22 cellular contexts compared by ENCODE assay signal in the genomic region with DNA sequence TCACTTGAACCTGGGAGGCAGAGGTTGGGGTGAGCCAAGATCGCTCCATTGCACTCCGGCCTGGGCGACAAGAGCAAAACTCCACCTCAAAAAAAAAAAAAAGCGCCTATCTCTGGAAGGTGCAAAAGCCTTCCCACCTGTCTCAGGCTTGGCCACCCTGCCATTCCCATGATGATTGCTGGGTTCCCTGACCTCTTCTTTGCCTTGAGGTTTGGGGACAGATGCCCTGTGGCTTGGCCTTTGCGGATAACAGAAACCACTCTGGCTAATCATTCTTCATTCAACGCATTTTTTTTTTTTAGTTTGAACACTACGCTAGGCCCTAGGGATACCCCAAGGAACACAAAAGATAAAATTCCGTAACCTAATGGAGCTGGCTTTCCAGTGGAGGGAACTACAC. TPM values are rescaled to one million over a fixed set of nuclear protein-coding genes. Genes with fewer than 3 reads are reported as not detected.
DNase-seq lines count a peak whose midpoint lies in the region; ATAC-seq, FAIRE-seq and TF ChIP-seq lines count a peak whose summit lies in the region.
"Had no signal": no experiment of that assay in that cellular context is flagged by ENCODE, and none has a peak within 500 bp of the region (broad histone marks: within the 10 kb centered on the region; RNA-seq: fewer than 3 reads in every experiment).

No MANE protein-coding gene starts in this region.

- H3K4me2 ChIP-seq in HCT116 (ENCODE audit: low read length) = peak overlapping the region; percentile 96
- no peak overlapping the region for H3K4me2 ChIP-seq in mammary epithelial cell (ENCODE audit: insufficient read depth, low read depth, low read length)
- H3K4me2 ChIP-seq: BLaER1 had no signal

- in situ Hi-C loops in mammary epithelial cell (cut with MboI; ENCODE audit: low sequenced_read_pairs in 2 of 2) = no loop called here

- H3K4me3 ChIP-seq in HCT116 (replicated peaks in 1 of 2; ENCODE audit: low read depth in 1 of 2, low read length in 2 of 2) (no peak overlapping the region), mammary epithelial cell (replicated peaks in 1 of 3; ENCODE audit: insufficient read depth in 1 of 3, low read depth in 2 of 3, low read length in 3 of 3) (no peak overlapping the region), kidney (ENCODE audit: low read length in 2 of 2) (no peak overlapping the region)
- H3K4me3 ChIP-seq: BLaER1, HAP-1, Peyer's patch had no signal

- dilution Hi-C loops in mammary epithelial cell (cut with HindIII; ENCODE audit: low sequenced_read_pairs) = no loop called here

- H3K9ac ChIP-seq in HCT116 (ENCODE audit: low read length) (peak overlapping the region; percentile 61; the same call in 1 of the 2 replicates), mammary epithelial cell (ENCODE audit: insufficient read depth, low read length) (no peak overlapping the region), kidney (ENCODE audit: low read length in 2 of 2) (no peak overlapping the region)
- H3K9ac ChIP-seq: BLaER1 had no signal

- H2AFZ ChIP-seq in HCT116 (ENCODE audit: low read depth, low read length, poor library complexity, severe bottlenecking) (no peak overlapping the region), mammary epithelial cell (ENCODE audit: low read depth, low read length) (no peak overlapping the region)

- WGBS in mammary epithelial cell (ENCODE audit: low coverage, missing lambda C conversion rate) = 99% methylated on average over 6 of the region's 8 CpGs

- no peaks in the 10 kb centered on the region for H3K36me3 ChIP-seq in HCT116 (ENCODE audit: control insufficient read depth in 1 of 2, insufficient read depth in 2 of 2, low read length in 2 of 2)
- H3K36me3 ChIP-seq in mammary epithelial cell (ENCODE audit: insufficient read depth, low read length) = no peaks in the 10 kb centered on the region
- no peaks in the 10 kb centered on the region for H3K36me3 ChIP-seq in kidney (ENCODE audit: control insufficient read depth in 1 of 2, insufficient read depth in 2 of 2, low read length in 2 of 2)
- H3K36me3 ChIP-seq: BLaER1, HAP-1, Peyer's patch had no signal

- H3K27me3 Mint-ChIP-seq in stimulated activated memory B cell treated with anti-CD40 and anti-IgM and Interleukin-4, amounts not matched to agents 10 μg/mL and 1 μg/mL and 100 μg/mL, for 72 hours = no peaks in the 10 kb centered on the region

- POLR2A ChIA-PET in HCT116 (lab: Charles Lee) = interaction anchor here (0.9 to 2.9 kb wide), 4 partner anchors 10 to 27 kb away, joined by 3 to 13 read pairs (median 9); partner anchors contain the start of gene SMIM29

- H3K27me3 ChIP-seq in HCT116 (ENCODE audit: insufficient read depth, low read length) (no peaks in the 10 kb centered on the region), mammary epithelial cell (ENCODE audit: insufficient read depth, low read length) (no peaks in the 10 kb centered on the region)
- H3K27me3 ChIP-seq: BLaER1, Peyer's patch had no signal

- H3K79me2 ChIP-seq in HCT116 (ENCODE audit: insufficient read depth, low read length) (no peaks in the 10 kb centered on the region), mammary epithelial cell (ENCODE audit: insufficient read depth, low read length) (no peaks in the 10 kb centered on the region)

- H3K4me1 Mint-ChIP-seq in stimulated activated memory B cell treated with anti-CD40 and anti-IgM and Interleukin-4, amounts not matched to agents 10 μg/mL and 1 μg/mL and 100 μg/mL, for 72 hours = peaks cover 37% of the 10 kb centered on the region

- no peak for TF ChIP-seq POLR2A in HCT116 (IDR thresholded peaks at IDR 0.05; ENCODE audit: borderline replicate concordance, extremely low read depth, insufficient read depth, insufficient read length)

- TSS peak; percentile 95 for BruUV-seq in HCT116 (replicated peaks; lab: Mats Ljungman, UMichigan)
- TSS peak; percentile 97 for BruUV-seq in mammary epithelial cell (replicated peaks; lab: Mats Ljungman, UMichigan)

- intact Hi-C loops in HCT116 (cut with micrococcal nuclease) (no loop called here), mammary epithelial cell (cut with micrococcal nuclease) (no loop called here), kidney (cut with DNase I) (no loop called here)

- no peaks in the 10 kb centered on the region for H4K20me1 ChIP-seq in HCT116 (ENCODE audit: insufficient read depth)
- no peaks in the 10 kb centered on the region for H4K20me1 ChIP-seq in mammary epithelial cell (ENCODE audit: insufficient read depth, low read length)
- H4K20me1 ChIP-seq: BLaER1 had no signal

- H3K4me3 Mint-ChIP-seq in stimulated activated memory B cell treated with anti-CD40 and anti-IgM and Interleukin-4, amounts not matched to agents 10 μg/mL and 1 μg/mL and 100 μg/mL, for 72 hours = no peak overlapping the region
- H3K4me3 Mint-ChIP-seq: CD8-positive, alpha-beta T cell had no signal

- H3K9me3 ChIP-seq in HCT116 (ENCODE audit: control insufficient read depth in 1 of 2, insufficient read depth in 1 of 2, low read depth in 1 of 2, low read length in 2 of 2) (no peaks in the 10 kb centered on the region), mammary epithelial cell (replicated peaks; ENCODE audit: insufficient read depth, low read length) (no peaks in the 10 kb centered on the region), kidney (ENCODE audit: control insufficient read depth in 1 of 2, low read length in 2 of 2) (no peaks in the 10 kb centered on the region)
- H3K9me3 ChIP-seq: BLaER1, HAP-1, Peyer's patch had no signal

- no peaks in the 10 kb centered on the region for H3K36me3 Mint-ChIP-seq in stimulated activated memory B cell treated with anti-CD40 and anti-IgM and Interleukin-4, amounts not matched to agents 10 μg/mL and 1 μg/mL and 100 μg/mL, for 72 hours
- H3K36me3 Mint-ChIP-seq: CD8-positive, alpha-beta T cell had no signal

- CTCF ChIA-PET in HCT116 (lab: Charles Lee) = no interaction called here
- CTCF ChIA-PET in mammary epithelial cell (lab: Charles Lee; ENCODE audit: low non-redundant PET) = no interaction called here

- no peak for TF ChIP-seq RAD21 in HCT116 (IDR thresholded peaks at IDR 0.05; ENCODE audit: low read depth)

- no peaks in the 10 kb centered on the region for H3K9me2 ChIP-seq in HCT116 (ENCODE audit: insufficient read depth)

- no peak for TF ChIP-seq CTCF in HCT116 (IDR thresholded peaks at IDR 0.05 in 2 of 3, conservative IDR thresholded peaks at IDR 0.05 in 1 of 3; ENCODE audit: borderline replicate concordance in 1 of 3, insufficient read depth in 1 of 3, low read depth in 2 of 3, low read length in 2 of 3)
- no peak for TF ChIP-seq CTCF in mammary epithelial cell (conservative IDR thresholded peaks at IDR 0.05 in 1 of 2, IDR thresholded peaks at IDR 0.05 in 1 of 2; ENCODE audit: extremely low read depth in 1 of 2, insufficient read depth in 1 of 2, low read depth in 1 of 2, low read length in 2 of 2)
- no peak for TF ChIP-seq CTCF in kidney (IDR thresholded peaks at IDR 0.05; ENCODE audit: borderline replicate concordance, extremely low read depth, insufficient read depth)

- H3K27ac Mint-ChIP-seq in stimulated activated memory B cell treated with anti-CD40 and anti-IgM and Interleukin-4, amounts not matched to agents 10 μg/mL and 1 μg/mL and 100 μg/mL, for 72 hours = peak overlapping the region; percentile 4

- peak overlapping the region; percentile 87 for H3K27ac ChIP-seq in HCT116 (ENCODE audit: low read depth, low read length)
- no peak overlapping the region for H3K27ac ChIP-seq in mammary epithelial cell (ENCODE audit: insufficient read depth, low read depth, low read length)
- H3K27ac ChIP-seq in kidney (ENCODE audit: low read depth in 2 of 2, low read length in 2 of 2) = no peak overlapping the region
- H3K27ac ChIP-seq: BLaER1, Peyer's patch had no signal

- H3K4me1 ChIP-seq in HCT116 (ENCODE audit: control insufficient read depth in 1 of 2, insufficient read depth in 2 of 2, low read length in 2 of 2) (peaks cover 61 to 100% of the 10 kb centered on the region in 2 experiments), mammary epithelial cell (ENCODE audit: insufficient read depth, low read length) (peaks cover 12% of the 10 kb centered on the region), kidney (ENCODE audit: control insufficient read depth in 1 of 2, insufficient read depth in 1 of 2, low read depth in 1 of 2, low read length in 2 of 2) (no peaks in the 10 kb centered on the region)
- H3K4me1 ChIP-seq: HAP-1 had no signal

- DNase-seq in HCT116 (ENCODE audit: low read depth, low spot score) (no peak), mammary epithelial cell (no peak), kidney (peak; percentile 26), MV-4-11 (lab: John Stamatoyannopoulos, UW) (no peak), kidney glomerular epithelial cell (lab: John Stamatoyannopoulos, UW) (no peak), AML-193 (lab: John Stamatoyannopoulos, UW) (no peak)
- DNase-seq: CD8-positive, alpha-beta T cell; KG1; NCI-H1105 treated with DMSO at 0.1 percent for 48 hours; NCI-H1694; NCI-H2081; NCI-H2171; NCI-H345; NCI-H524; NCI-H774; NK-92 treated with Interleukin-12 subunit alpha and Interleukin-12 subunit beta, amount 100 ng/mL, for 24 hours; Peyer's patch had no signal

- ATAC-seq in HCT116 = no peak
- ATAC-seq in stimulated activated memory B cell treated with anti-CD40 and anti-IgM and Interleukin-4, amounts not matched to agents 10 μg/mL and 1 μg/mL and 100 μg/mL, for 72 hours = no peak
- ATAC-seq: CD8-positive, alpha-beta T cell; Right ventricle myocardium inferior had no signal

- no peak for FAIRE-seq in kidney (lab: Jason Lieb, UNC)
- FAIRE-seq: G401.6 had no signal

- RAD21 ChIA-PET in HCT116 (lab: Charles Lee; ENCODE audit: low non-redundant PET in 1 of 2, low total read pairs in 2 of 2, uncharacterized antibody in 2 of 2, unreplicated experiment in 2 of 2) = no interaction called here

- no peaks in the 10 kb centered on the region for H3K9me3 Mint-ChIP-seq in stimulated activated memory B cell treated with anti-CD40 and anti-IgM and Interleukin-4, amounts not matched to agents 10 μg/mL and 1 μg/mL and 100 μg/mL, for 72 hours
- H3K9me3 Mint-ChIP-seq: CD8-positive, alpha-beta T cell had no signal

RNA-seq across cellular contexts. Expression of gene HMGA1, which starts 6.8 kb away (rescaled TPM):
- total RNA-seq in HCT116 (2021; ENCODE audit: unreplicated experiment) (2,459 TPM), mammary epithelial cell (100 to 1,000 TPM in 1 of 2 donors, 10 to 100 TPM in 1; 21.2 to 314 TPM), kidney (46.5 TPM)
- polyA plus RNA-seq in HCT116 (2012) = 2,754 and 2,816 TPM in 2 replicates
- polyA plus RNA-seq in mammary epithelial cell (151 TPM), kidney (ENCODE audit: insufficient read depth, low read depth, low replicate concordance) (27.1 TPM)
- 338 TPM for polyA minus RNA-seq in mammary epithelial cell

RNA-seq across cellular contexts. Expression of gene SMIM29, which starts 18.9 kb away (rescaled TPM):
- 25.1 TPM for total RNA-seq in HCT116 (2021; ENCODE audit: unreplicated experiment)
- polyA plus RNA-seq in HCT116 (2012) = 31.5 and 35.5 TPM in 2 replicates
- 10 to 100 TPM; 20.3 to 40.6 TPM for total RNA-seq in mammary epithelial cell
- polyA plus RNA-seq in mammary epithelial cell = 48.6 TPM
- 29.8 TPM for polyA minus RNA-seq in mammary epithelial cell
- total RNA-seq in kidney = 22.6 TPM
- polyA plus RNA-seq in kidney (ENCODE audit: insufficient read depth, low read depth, low replicate concordance) = 53.5 TPM
